In the genomic region with DNA sequence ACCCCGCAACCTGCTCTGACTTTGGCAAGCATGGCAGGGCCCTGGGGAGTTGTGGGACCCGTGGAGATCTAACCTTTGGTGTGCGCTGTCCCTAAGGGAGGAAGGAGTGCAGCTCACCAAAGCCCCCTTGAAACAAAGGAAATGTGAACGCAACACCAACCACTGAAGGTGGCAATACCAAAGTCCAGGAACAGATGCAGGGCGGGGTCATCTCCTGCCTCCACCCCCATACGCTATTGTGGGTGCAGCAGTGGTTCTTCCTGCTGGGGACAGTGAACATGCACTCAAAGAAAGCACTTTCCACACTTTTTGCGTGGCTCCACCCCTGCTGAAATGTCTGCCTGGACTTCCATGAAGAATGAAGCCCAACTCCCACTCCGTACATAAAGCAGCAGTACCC, we compare ENCODE assay signal across 21 cellular contexts.
"Had no signal": no experiment of that assay in that cellular context is flagged by ENCODE, and none has a peak within 500 bp of the region (broad histone marks: within the 10 kb centered on the region; RNA-seq: fewer than 3 reads in every experiment).

No MANE protein-coding gene starts in this region.

- H3K4me3 ChIP-seq: colonic mucosa, esophagus muscularis mucosa, gastroesophageal sphincter, heart left ventricle, hepatocyte, left lung, lower lobe of right lung, mucosa of descending colon had no signal

- H3K4me3 Mint-ChIP-seq: dendritic cell treated with granulocyte-macrophage colony-stimulating factor and Interleukin-4, amounts not matched to agents 40 ng/mL and 50 ng/mL, for 4 days; immature natural killer cell; mesothelial cell of epicardium; naive B cell had no signal

- H3K36me3 Mint-ChIP-seq: immature natural killer cell, mesothelial cell of epicardium, naive B cell had no signal

- H3K27me3 ChIP-seq: colonic mucosa, esophagus muscularis mucosa, foreskin keratinocyte, heart left ventricle, hepatocyte, left lung had no signal

- DNase-seq: colonic mucosa; cortex of kidney; effector memory CD4-positive, alpha-beta T cell; foreskin keratinocyte; heart left ventricle; hypothalamus; immature natural killer cell; islet precursor cell; kidney; kidney glomerular epithelial cell; left lung; left ventricle myocardium superior; lower lobe of right lung; mesenchymal stem cell; mucosa of descending colon; naive B cell had no signal

- ATAC-seq: foreskin keratinocyte, gastroesophageal sphincter, heart left ventricle, left lung, left ventricle myocardium superior, lower lobe of right lung, mucosa of descending colon had no signal

- H3K27ac Mint-ChIP-seq: dendritic cell treated with granulocyte-macrophage colony-stimulating factor and Interleukin-4, amounts not matched to agents 40 ng/mL and 50 ng/mL, for 4 days; immature natural killer cell; mesothelial cell of epicardium; naive B cell had no signal

- H3K4me1 ChIP-seq: colonic mucosa, esophagus muscularis mucosa, gastroesophageal sphincter, heart left ventricle, left lung, lower lobe of right lung had no signal

- H3K27ac ChIP-seq: colonic mucosa, esophagus muscularis mucosa, foreskin keratinocyte, gastroesophageal sphincter, heart left ventricle, hepatocyte, left lung, lower lobe of right lung had no signal

- H3K4me2 ChIP-seq: hepatocyte had no signal

- H3K9me3 ChIP-seq: colonic mucosa, esophagus muscularis mucosa, left lung, lower lobe of right lung, mucosa of descending colon had no signal

- H3K27me3 Mint-ChIP-seq: dendritic cell treated with granulocyte-macrophage colony-stimulating factor and Interleukin-4, amounts not matched to agents 40 ng/mL and 50 ng/mL, for 4 days had no signal

- H2AFZ ChIP-seq: hepatocyte had no signal

- H3K79me2 ChIP-seq: hepatocyte had no signal

- H3K4me1 Mint-ChIP-seq: immature natural killer cell, naive B cell had no signal

- H3K36me3 ChIP-seq: colonic mucosa, esophagus muscularis mucosa, gastroesophageal sphincter, heart left ventricle, left lung, lower lobe of right lung had no signal
